Comparison of ENCODE assay signal across 5 cellular contexts in genomic region chr12:91551242-91551641, GRCh38.
"Had no signal": no experiment of that assay in that cellular context is flagged by ENCODE, and none has a peak within 500 bp of the region (broad histone marks: within the 10 kb centered on the region; RNA-seq: fewer than 3 reads in every experiment).

No MANE protein-coding gene starts in this region.

- ATAC-seq: HepG2 had no signal

- H3K4me3 Mint-ChIP-seq: IgD-negative memory B cell had no signal

- DNase-seq: IMR-90 had no signal

- H3K27ac ChIP-seq: HL-60 had no signal

- H3K27ac Mint-ChIP-seq: IgD-negative memory B cell had no signal

- FAIRE-seq: HepG2, HTR-8/SVneo had no signal
